In the genomic region with DNA sequence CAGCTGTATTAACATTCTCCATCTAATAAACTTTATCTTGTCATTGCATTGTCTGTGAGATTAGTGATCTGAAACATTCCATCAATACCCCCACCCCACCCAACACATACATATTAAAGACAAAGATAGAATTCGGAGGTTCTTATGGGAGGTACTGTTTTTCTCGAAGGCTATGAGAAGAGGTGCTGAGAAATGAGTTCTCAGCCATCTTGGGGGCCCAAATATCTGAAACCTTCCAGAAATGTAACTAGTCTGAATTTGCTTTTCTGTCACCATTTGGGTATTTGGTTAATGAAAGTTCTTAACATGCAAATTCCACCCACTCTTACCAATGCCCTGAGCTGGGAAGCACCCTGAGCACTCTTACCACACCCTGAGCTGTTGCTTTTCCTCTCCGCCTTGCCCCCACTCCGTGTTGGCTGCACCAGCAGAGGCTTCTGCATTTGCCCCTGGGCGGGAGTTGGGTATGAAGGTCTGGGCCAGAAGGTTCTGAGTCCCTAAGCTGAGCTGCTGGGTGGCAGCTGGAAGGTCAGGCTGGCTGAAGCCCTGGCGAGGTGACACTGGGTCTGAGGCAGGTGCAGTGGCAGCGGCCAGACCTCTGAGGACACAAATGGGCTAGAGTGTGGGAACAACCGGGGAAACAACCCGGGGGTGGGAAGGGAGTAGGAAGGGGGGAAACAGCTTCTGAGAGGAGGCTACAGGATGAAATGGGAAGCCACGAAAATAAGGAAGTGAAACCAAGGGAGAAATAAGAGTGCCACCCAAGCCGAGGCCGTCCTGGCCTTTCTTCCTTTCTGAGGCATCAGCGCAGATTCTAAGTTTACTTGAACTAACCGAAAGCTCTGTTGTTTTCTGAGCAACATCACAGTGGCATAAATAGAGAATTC, we compare ENCODE assay signal across 8 cellular contexts. TPM values are rescaled to one million over a fixed set of nuclear protein-coding genes. Genes with fewer than 3 reads are reported as not detected.
DNase-seq lines count a peak whose midpoint lies in the region; ATAC-seq and FAIRE-seq lines count a peak whose summit lies in the region.

No MANE protein-coding gene starts in this region.

- H3K27ac ChIP-seq in CD8-positive, alpha-beta memory T cell (ENCODE audit: low read depth, low read length), result peak overlapping the region; percentile 14
- no peak overlapping the region for H3K27ac ChIP-seq in naive thymus-derived CD4-positive, alpha-beta T cell (ENCODE audit: low read depth, low read length)

- H3K9me3 Mint-ChIP-seq in CD8-positive, alpha-beta memory T cell, result peaks cover 0 to 9% (median 6%) of the 10 kb centered on the region in 5 donors
- H3K9me3 Mint-ChIP-seq in activated CD4-positive, alpha-beta memory T cell treated with anti-CD3 and anti-CD28 coated beads for 36 hours, result peaks cover 21% of the 10 kb centered on the region
- H3K9me3 Mint-ChIP-seq in naive thymus-derived CD4-positive, alpha-beta T cell, result peaks cover 3 to 28% (median 12%) of the 10 kb centered on the region in 11 donors

- ATAC-seq in GM19395 (IDR thresholded peaks at IDR 0.05; ENCODE audit: unreplicated experiment) (peak; percentile 80), HG03175 (IDR thresholded peaks at IDR 0.05; ENCODE audit: unreplicated experiment) (peak; percentile 80)
- peak; percentile 76 for ATAC-seq in naive thymus-derived CD4-positive, alpha-beta T cell

- peaks cover 15 to 28% (median 25%) of the 10 kb centered on the region in 3 donors for H3K36me3 Mint-ChIP-seq in CD8-positive, alpha-beta memory T cell
- peaks cover 23% of the 10 kb centered on the region for H3K36me3 Mint-ChIP-seq in activated CD4-positive, alpha-beta memory T cell treated with anti-CD3 and anti-CD28 coated beads for 36 hours
- peaks cover 14 to 33% (median 32%) of the 10 kb centered on the region in 5 donors for H3K36me3 Mint-ChIP-seq in naive thymus-derived CD4-positive, alpha-beta T cell

- H3K4me1 Mint-ChIP-seq in CD8-positive, alpha-beta memory T cell, result peaks cover 23 to 29% (median 27%) of the 10 kb centered on the region in 3 donors
- peaks cover 20% of the 10 kb centered on the region for H3K4me1 Mint-ChIP-seq in activated CD4-positive, alpha-beta memory T cell treated with anti-CD3 and anti-CD28 coated beads for 36 hours (ENCODE audit: low read depth)
- peaks cover 14 to 27% (median 22%) of the 10 kb centered on the region in 7 donors for H3K4me1 Mint-ChIP-seq in naive thymus-derived CD4-positive, alpha-beta T cell

- peak overlapping the region; percentile 19 for H3K4me3 ChIP-seq in CD8-positive, alpha-beta memory T cell (ENCODE audit: low read length)
- H3K4me3 ChIP-seq in naive thymus-derived CD4-positive, alpha-beta T cell (ENCODE audit: low read length), result peak overlapping the region; percentile 33

- H3K27me3 ChIP-seq in CD8-positive, alpha-beta memory T cell (ENCODE audit: insufficient read depth, low read length, poor library complexity, severe bottlenecking), result no peaks in the 10 kb centered on the region
- H3K27me3 ChIP-seq in naive thymus-derived CD4-positive, alpha-beta T cell (ENCODE audit: control insufficient read depth in 2 of 2, insufficient read depth in 2 of 2, low read length in 2 of 2), result no peaks in the 10 kb centered on the region

- CTCF ChIA-PET in CD8-positive, alpha-beta memory T cell (lab: Charles Lee), result interaction anchor here (1.0 to 4.5 kb wide), 6 partner anchors 10 to 108 kb away, joined by 3 to 21 read pairs (median 4); no protein-coding TSS in a partner anchor
- CTCF ChIA-PET in activated CD4-positive, alpha-beta memory T cell treated with anti-CD3 and anti-CD28 coated beads for 36 hours (lab: Charles Lee), result interaction anchor here (0.6 to 3.4 kb wide), 9 partner anchors 11 to 1098 kb away, joined by 3 to 19 read pairs (median 4); partner anchors contain the start of gene MR1
- CTCF ChIA-PET in naive thymus-derived CD4-positive, alpha-beta T cell (lab: Charles Lee), result interaction anchor here (1.0 to 1.6 kb wide), 3 partner anchors 21 to 79 kb away, joined by 3 to 5 read pairs (median 4); no protein-coding TSS in a partner anchor

- no peak for FAIRE-seq in frontal cortex (lab: Jason Lieb, UNC)

- H3K4me1 ChIP-seq in CD8-positive, alpha-beta memory T cell (ENCODE audit: insufficient read depth, low read length), result peaks cover 8% of the 10 kb centered on the region
- peaks cover 6 to 8% of the 10 kb centered on the region in 2 donors for H3K4me1 ChIP-seq in naive thymus-derived CD4-positive, alpha-beta T cell (ENCODE audit: control insufficient read depth in 2 of 2, insufficient read depth in 2 of 2, low read length in 2 of 2)

- no peaks in the 10 kb centered on the region for H3K36me3 ChIP-seq in CD8-positive, alpha-beta memory T cell (ENCODE audit: insufficient read depth, low read length)
- H3K36me3 ChIP-seq in naive thymus-derived CD4-positive, alpha-beta T cell (ENCODE audit: control insufficient read depth in 2 of 3, insufficient read depth in 3 of 3, low read length in 3 of 3), result peaks cover 0 to 13% (median 0%) of the 10 kb centered on the region in 3 experiments

- POLR2A ChIA-PET in CD8-positive, alpha-beta memory T cell (lab: Charles Lee), result interaction anchor here (0.6 to 1.2 kb wide), 5 partner anchors 27 to 1766 kb away, joined by 3 to 7 read pairs (median 5); partner anchors contain the start of gene IER5
- POLR2A ChIA-PET in activated CD4-positive, alpha-beta memory T cell treated with anti-CD3 and anti-CD28 coated beads for 36 hours (lab: Charles Lee), result interaction anchor here (1.0 to 2.8 kb wide), 5 partner anchors 17 to 40 kb away, joined by 5 to 13 read pairs (median 7); partner anchors contain the start of genes IER5 and STX6
- POLR2A ChIA-PET in naive thymus-derived CD4-positive, alpha-beta T cell (lab: Charles Lee), result interaction anchor here (2.3 kb wide), 1 partner anchor 28 kb away, joined by 11 read pairs; the partner anchor contains the start of gene MR1

- H3K27ac Mint-ChIP-seq in CD8-positive, alpha-beta memory T cell, result peak overlapping the region; percentile 75 to 99 (median 91)
- H3K27ac Mint-ChIP-seq in activated CD4-positive, alpha-beta memory T cell treated with anti-CD3 and anti-CD28 coated beads for 36 hours, result peak overlapping the region; percentile 78
- H3K27ac Mint-ChIP-seq in naive thymus-derived CD4-positive, alpha-beta T cell, result peak overlapping the region; percentile 43 to 95 (median 85)

- intact Hi-C loops in activated CD4-positive, alpha-beta memory T cell treated with anti-CD3 and anti-CD28 coated beads for 36 hours (cut with micrococcal nuclease), result loop anchor here (1.0 kb wide), 3 partner anchors 18 to 80 kb away; no protein-coding TSS in a partner anchor
- intact Hi-C loops in naive thymus-derived CD4-positive, alpha-beta T cell (cut with micrococcal nuclease), result loop anchor here (2.0 kb wide), 3 partner anchors 17 to 27 kb away; partner anchors contain the start of gene IER5 (in 1 of the 2)

- H3K4me3 Mint-ChIP-seq in CD8-positive, alpha-beta memory T cell, result peak overlapping the region; percentile 40 to 88 (median 80)
- H3K4me3 Mint-ChIP-seq in activated CD4-positive, alpha-beta memory T cell treated with anti-CD3 and anti-CD28 coated beads for 36 hours, result peak overlapping the region; percentile 58
- H3K4me3 Mint-ChIP-seq in naive thymus-derived CD4-positive, alpha-beta T cell, result peak overlapping the region; percentile 59 to 81 (median 74)

- DNase-seq in CD8-positive, alpha-beta memory T cell, result peak in 3 of 5 donors; percentile 9 to 53 (median 13)
- peak; percentile 49 for DNase-seq in activated CD4-positive, alpha-beta memory T cell treated with anti-CD3 and anti-CD28 coated beads for 36 hours
- peak in 1 of 9 donors; percentile 5 for DNase-seq in naive thymus-derived CD4-positive, alpha-beta T cell
- DNase-seq in NCI-H1092 treated with DMSO at 0.1 percent for 48 hours (lab: John Stamatoyannopoulos, UW) (no peak), NCI-H446 treated with DMSO at 0.1 percent for 48 hours (lab: John Stamatoyannopoulos, UW) (no peak), frontal cortex (ENCODE audit: low spot score in 2 of 2) (no peak)

- peaks cover 0 to 3% of the 10 kb centered on the region in 2 donors for H3K27me3 Mint-ChIP-seq in CD8-positive, alpha-beta memory T cell
- H3K27me3 Mint-ChIP-seq in activated CD4-positive, alpha-beta memory T cell treated with anti-CD3 and anti-CD28 coated beads for 36 hours, result no peaks in the 10 kb centered on the region
- no peaks in the 10 kb centered on the region for H3K27me3 Mint-ChIP-seq in naive thymus-derived CD4-positive, alpha-beta T cell

- H3K9me3 ChIP-seq in CD8-positive, alpha-beta memory T cell (ENCODE audit: low read length), result peaks cover 4% of the 10 kb centered on the region
- H3K9me3 ChIP-seq in naive thymus-derived CD4-positive, alpha-beta T cell (ENCODE audit: control insufficient read depth in 2 of 3, low read length in 3 of 3), result peaks cover 0 to 13% (median 0%) of the 10 kb centered on the region in 3 experiments

RNA-seq across cellular contexts. Expression of gene IER5, which starts 26.4 kb away (rescaled TPM):
- total RNA-seq in CD8-positive, alpha-beta memory T cell, result 10 to 100 TPM; 52.3 to 57.2 TPM
- polyA plus RNA-seq in CD8-positive, alpha-beta memory T cell, result 29.0 TPM
- total RNA-seq in activated CD4-positive, alpha-beta memory T cell treated with anti-CD3 and anti-CD28 coated beads for 36 hours, result 10 to 100 TPM; 27.9 to 28.9 TPM
- 10 to 100 TPM; 12.7 to 86.9 (median 46.0) TPM for total RNA-seq in naive thymus-derived CD4-positive, alpha-beta T cell
- 1 to 10 TPM; 2.1 to 2.6 TPM for polyA plus RNA-seq in naive thymus-derived CD4-positive, alpha-beta T cell
- 22.0 TPM for total RNA-seq in frontal cortex

RNA-seq across cellular contexts. Expression of gene MR1, which starts 28.4 kb away (rescaled TPM):
- total RNA-seq in CD8-positive, alpha-beta memory T cell, result 10 to 100 TPM; 13.8 to 16.4 TPM
- polyA plus RNA-seq in CD8-positive, alpha-beta memory T cell, result 37.7 TPM
- 10 to 100 TPM; 19.5 to 21.2 TPM for total RNA-seq in activated CD4-positive, alpha-beta memory T cell treated with anti-CD3 and anti-CD28 coated beads for 36 hours
- total RNA-seq in naive thymus-derived CD4-positive, alpha-beta T cell, result 10 to 100 TPM; 19.8 to 35.8 (median 29.7) TPM
- 10 to 100 TPM; 29.8 to 39.2 TPM for polyA plus RNA-seq in naive thymus-derived CD4-positive, alpha-beta T cell
- 0.41 TPM for total RNA-seq in frontal cortex

RNA-seq across cellular contexts. Expression of gene STX6, which starts 39.5 kb away (rescaled TPM):
- total RNA-seq in CD8-positive, alpha-beta memory T cell, result 10 to 100 TPM; 21.1 to 21.5 TPM
- polyA plus RNA-seq in CD8-positive, alpha-beta memory T cell, result 11.0 TPM
- 10 to 100 TPM; 18.8 to 19.4 TPM for total RNA-seq in activated CD4-positive, alpha-beta memory T cell treated with anti-CD3 and anti-CD28 coated beads for 36 hours
- total RNA-seq in naive thymus-derived CD4-positive, alpha-beta T cell, result 10 to 100 TPM in 4 of 5 experiments, 1 to 10 TPM in 1; 9.8 to 24.6 (median 21.2) TPM
- 10 to 100 TPM in 1 of 2 donors, 1 to 10 TPM in 1; 7.2 to 11.5 TPM for polyA plus RNA-seq in naive thymus-derived CD4-positive, alpha-beta T cell
- total RNA-seq in frontal cortex, result 81.9 TPM

Comparison
In these comparisons a context has a peak if more than half of its experiments do, and no peak if none do; other contexts are left out.
1. DNase-seq: peak in CD8-positive, alpha-beta memory T cell (3 of 5) and activated CD4-positive, alpha-beta memory T cell treated with anti-CD3 and anti-CD28 coated beads for 36 hours (single experiment); none in NCI-H1092 treated with DMSO at 0.1 percent for 48 hours (single experiment), NCI-H446 treated with DMSO at 0.1 percent for 48 hours (single experiment) and frontal cortex (0 of 2).
2. RNA of gene MR1, which starts 28.4 kb away (total RNA-seq): 19.8 to 35.8 TPM in naive thymus-derived CD4-positive, alpha-beta T cell, 19.5 to 21.2 TPM in activated CD4-positive, alpha-beta memory T cell treated with anti-CD3 and anti-CD28 coated beads for 36 hours and 13.8 to 16.4 TPM in CD8-positive, alpha-beta memory T cell; 0.41 TPM in frontal cortex (single experiment); every median in the first group is over 10 times any median in the second.
3. Peak in every context shown above with its lines, with median percentiles within 50 percentile points of each other: H3K27ac Mint-ChIP-seq, H3K4me3 Mint-ChIP-seq and ATAC-seq.